Comparison of ENCODE assay signal across 18 cellular contexts in genomic region chr6:147217840-147218404, GRCh38. TPM values are rescaled to one million over a fixed set of nuclear protein-coding genes. Genes with fewer than 3 reads are reported as not detected.
DNase-seq lines count a peak whose midpoint lies in the region; ATAC-seq, FAIRE-seq and TF ChIP-seq lines count a peak whose summit lies in the region.
"Had no signal": no experiment of that assay in that cellular context is flagged by ENCODE, and none has a peak within 500 bp of the region (broad histone marks: within the 10 kb centered on the region; RNA-seq: fewer than 3 reads in every experiment).

No MANE protein-coding gene starts in this region.

- intact Hi-C loops in mucosa of descending colon (cut with DNase I, micrococcal nuclease) = no loop called here

- H3K4me3 ChIP-seq in mucosa of descending colon = no peak overlapping the region
- H3K4me3 ChIP-seq: BLaER1, GM12878, HAP-1 had no signal

- peak; percentile 40 for DNase-seq in OCI-M1 (lab: John Stamatoyannopoulos, UW)
- DNase-seq in mucosa of descending colon = no peak
- DNase-seq in GM10266 (ENCODE audit: extremely low spot score) = no peak
- no peak for DNase-seq in NCI-H2171 (lab: John Stamatoyannopoulos, UW)
- DNase-seq: Caco-2; CD4-positive, CD25-positive, alpha-beta regulatory T cell; CD8-positive, alpha-beta T cell; DMS79 treated with DMSO at 0.1 percent for 48 hours; GOT3 had no signal

- FAIRE-seq in G401.6 (lab: Jason Lieb, UNC) (peak; percentile 42), colon (lab: Jason Lieb, UNC) (peak; percentile 43)
- FAIRE-seq: GM12878, GM18507, H54 had no signal

- H3K4me1 ChIP-seq in mucosa of descending colon (ENCODE audit: low read depth) = peaks cover 23% of the 10 kb centered on the region
- H3K4me1 ChIP-seq: BLaER1 had no signal

- TF ChIP-seq CTCF in mucosa of descending colon (IDR thresholded peaks at IDR 0.05) (no peak), GM10266 (IDR thresholded peaks at IDR 0.05; ENCODE audit: control insufficient read depth, insufficient read depth, low read depth, missing control alignments) (no peak)

- peak; percentile 88 for ATAC-seq in mucosa of descending colon
- no peak for ATAC-seq in HG03571 (IDR thresholded peaks at IDR 0.05; ENCODE audit: unreplicated experiment)
- ATAC-seq in GM18502 (IDR thresholded peaks at IDR 0.05; ENCODE audit: poor library complexity, unreplicated experiment) = no peak
- ATAC-seq: CD8-positive, alpha-beta T cell; GM12878 had no signal

- no peaks in the 10 kb centered on the region for H3K9me3 ChIP-seq in mucosa of descending colon
- H3K9me3 ChIP-seq: BLaER1, Caco-2, HAP-1 had no signal

- H3K36me3 ChIP-seq in mucosa of descending colon (ENCODE audit: low read depth) = no peaks in the 10 kb centered on the region
- H3K36me3 ChIP-seq: HAP-1 had no signal

RNA-seq across cellular contexts. Expression of gene STXBP5, which starts 13.7 kb away (rescaled TPM):
- 10 to 100 TPM; 42.0 to 71.1 (median 47.8) TPM for total RNA-seq in mucosa of descending colon
